In genomic region chr18:4578449-4578848, GRCh38 we compare ENCODE assay signal across 27 cellular contexts.
DNase-seq lines count a peak whose midpoint lies in the region; ATAC-seq, FAIRE-seq and TF ChIP-seq lines count a peak whose summit lies in the region.
"Had no signal": no experiment of that assay in that cellular context is flagged by ENCODE, and none has a peak within 500 bp of the region (broad histone marks: within the 10 kb centered on the region; RNA-seq: fewer than 3 reads in every experiment).

No MANE protein-coding gene starts in this region.

- no peaks in the 10 kb centered on the region for H4K20me1 ChIP-seq in HepG2 (ENCODE audit: insufficient read depth, low read length)
- H4K20me1 ChIP-seq: BLaER1 had no signal

- intact Hi-C loops in HepG2 (cut with micrococcal nuclease; ENCODE audit: unreplicated experiment) (no loop called here), spleen (cut with DNase I; ENCODE audit: low total_unique reads) (no loop called here), aorta (cut with DNase I) (no loop called here)

- DNase-seq in bronchial epithelial cell (ENCODE audit: low read depth) (no peak), HepG2 (ENCODE audit: low spot score) (no peak), spleen (peak; percentile 52), aorta (no peak)
- DNase-seq in stimulated activated CD8-positive, alpha-beta memory T cell treated with anti-CD3 and anti-CD28 coated beads, Interleukin-4, amount 100 ng/mL, for 48 hours = no peak
- DNase-seq: ACHN; BE2C; C1 segment of cervical spinal cord; CD4-positive, alpha-beta memory T cell; CD4-positive, CD25-positive, alpha-beta regulatory T cell; CD8-positive, alpha-beta memory T cell; COR-L47; DMS 273 treated with DMSO at 0.1 percent for 48 hours; DMS153; DMS53; DMS79; DND-41; EL; GDM1 had no signal

- no TSS peak for BruUV-seq in HepG2 (replicated peaks; lab: Mats Ljungman, UMichigan)

- no peak for TF ChIP-seq CTCF in bronchial epithelial cell (IDR thresholded peaks at IDR 0.05; ENCODE audit: insufficient read depth, low read length, severe bottlenecking)
- TF ChIP-seq CTCF in HepG2 (CRISPR knock-in tag; IDR thresholded peaks at IDR 0.05) = no peak
- TF ChIP-seq CTCF in spleen (IDR thresholded peaks at IDR 0.05 in 8 of 11, conservative IDR thresholded peaks at IDR 0.05 in 3 of 11) = no peak

- H3K79me2 ChIP-seq in HepG2 (ENCODE audit: insufficient read depth, low read length) = no peaks in the 10 kb centered on the region

- no peak overlapping the region for H3K4me2 ChIP-seq in HepG2 (ENCODE audit: low read depth, low read length)
- H3K4me2 ChIP-seq: A549, BLaER1 had no signal

- TF ChIP-seq EP300 in HepG2 (IDR thresholded peaks at IDR 0.05; ENCODE audit: low read depth in 2 of 2, low read length in 2 of 2) (no peak), HepG2 (CRISPR knock-in tag; IDR thresholded peaks at IDR 0.05; ENCODE audit: borderline replicate concordance) (no peak)

- TF ChIP-seq RAD21 in HepG2 (CRISPR knock-in tag; IDR thresholded peaks at IDR 0.05) = no peak

- H3K36me3 ChIP-seq in bronchial epithelial cell (ENCODE audit: control insufficient read depth, insufficient read depth, low read length) = no peaks in the 10 kb centered on the region
- no peaks in the 10 kb centered on the region for H3K36me3 ChIP-seq in HepG2 (replicated peaks in 1 of 2; ENCODE audit: control insufficient read depth in 1 of 2, insufficient read depth in 2 of 2, low read length in 2 of 2)
- no peaks in the 10 kb centered on the region for H3K36me3 ChIP-seq in spleen
- no peaks in the 10 kb centered on the region for H3K36me3 ChIP-seq in aorta (ENCODE audit: control insufficient read depth in 1 of 2, insufficient read depth in 2 of 2, low read length in 1 of 2)
- H3K36me3 ChIP-seq: BE2C, BLaER1 had no signal

- no peak overlapping the region for H3K9ac ChIP-seq in HepG2 (ENCODE audit: insufficient read depth, low read depth, low read length)
- H3K9ac ChIP-seq: BLaER1 had no signal

- CTCF ChIA-PET in HepG2 (lab: Yijun Ruan, JAX; ENCODE audit: low intra/inter-chr PET ratio, low total read pairs) = no interaction called here

- H3K4me3 ChIP-seq in bronchial epithelial cell (ENCODE audit: low read depth, low read length) (no peak overlapping the region), HepG2 (replicated peaks in 1 of 3; ENCODE audit: insufficient read depth in 1 of 3, low read depth in 2 of 3, low read length in 3 of 3) (no peak overlapping the region), spleen (no peak overlapping the region), aorta (ENCODE audit: low read length in 2 of 2) (no peak overlapping the region)
- H3K4me3 ChIP-seq: A549, BLaER1, GM12878 had no signal

- H2AFZ ChIP-seq in HepG2 (ENCODE audit: low read length) = no peak overlapping the region

- WGBS in HepG2 (ENCODE audit: low lambda C conversion rate) = 28% methylated on average over 5 of the region's 5 CpGs
- WGBS in spleen, 5 donors = 71 to 90% (median 79%) methylated on average over 5 of the region's 5 CpGs
- WGBS in aorta, 2 donors = 79 to 84% methylated on average over 5 of the region's 5 CpGs

- H3K9me3 ChIP-seq in HepG2 (ENCODE audit: low read length) (peaks cover 67% of the 10 kb centered on the region), spleen (peaks cover 0 to 84% (median 58%) of the 10 kb centered on the region in 8 donors), aorta (ENCODE audit: control insufficient read depth, low read length) (peaks cover 5% of the 10 kb centered on the region)
- H3K9me3 ChIP-seq: A549, BE2C had no signal

- H3K27me3 ChIP-seq in bronchial epithelial cell (ENCODE audit: control insufficient read depth, insufficient read depth, low read length) (no peaks in the 10 kb centered on the region), HepG2 (ENCODE audit: control insufficient read depth in 1 of 2, insufficient read depth in 2 of 2, low read length in 2 of 2) (no peaks in the 10 kb centered on the region), spleen (replicated peaks in 1 of 7) (no peaks in the 10 kb centered on the region), aorta (ENCODE audit: control insufficient read depth in 1 of 2, insufficient read depth in 2 of 2, low read length in 1 of 2) (peaks cover 0 to 2% of the 10 kb centered on the region in 2 donors)
- H3K27me3 ChIP-seq: BE2C, BLaER1 had no signal

- TF ChIP-seq POLR2A in HepG2 (IDR thresholded peaks at IDR 0.05; ENCODE audit: insufficient read depth in 1 of 2, low read depth in 2 of 2, low read length in 2 of 2) (no peak), spleen (IDR thresholded peaks at IDR 0.05) (no peak)

- in situ Hi-C loops in HepG2 (cut with HindIII; ENCODE audit: extremely low pct_ligation_motif_present, low pct_unique_long_range_greater_than_20kb) = no loop called here

- peak; percentile 64 for FAIRE-seq in bronchial epithelial cell (lab: Jason Lieb, UNC)
- FAIRE-seq in HepG2 (lab: Jason Lieb, UNC) = no peak
- FAIRE-seq: A549, GM12878, GM12892, GM18507 had no signal

- no peak for ATAC-seq in HepG2
- peak; percentile 59 for ATAC-seq in aorta (ENCODE audit: low FRiP score)
- ATAC-seq in HG03025 (IDR thresholded peaks at IDR 0.05; ENCODE audit: low FRiP score, unreplicated experiment) = no peak
- ATAC-seq in HG02588 (IDR thresholded peaks at IDR 0.05; ENCODE audit: unreplicated experiment) = no peak
- ATAC-seq: A549, GM12878 had no signal

- POLR2A ChIA-PET in HepG2 (lab: Yijun Ruan, JAX) = no interaction called here

- H3K4me1 ChIP-seq in HepG2 (ENCODE audit: insufficient read depth, low read length) (no peaks in the 10 kb centered on the region), spleen (no peaks in the 10 kb centered on the region), aorta (ENCODE audit: control insufficient read depth in 1 of 2, insufficient read depth in 2 of 2, low read length in 2 of 2) (no peaks in the 10 kb centered on the region)
- H3K4me1 ChIP-seq: A549, BE2C, BLaER1 had no signal

- no peak overlapping the region for H3K27ac ChIP-seq in HepG2 (ENCODE audit: extremely low read length, insufficient read depth, low read length)
- no peak overlapping the region for H3K27ac ChIP-seq in spleen
- H3K27ac ChIP-seq in aorta (ENCODE audit: low read depth in 1 of 2, low read length in 2 of 2) = no peak overlapping the region
- H3K27ac ChIP-seq: 22Rv1, A549, BLaER1 had no signal

TF ChIP-seq in HepG2, 621 proteins besides CTCF, POLR2A, EP300 and RAD21:
- peak; percentile 63 for TF ChIP-seq CREB1 (IDR thresholded peaks at IDR 0.05)
- TF ChIP-seq CREB1 (CRISPR knock-in tag; IDR thresholded peaks at IDR 0.05) = no peak
- TF ChIP-seq SKI (IDR thresholded peaks at IDR 0.05; ENCODE audit: partially characterized antibody) = no peak
